1 cellular context compared by ENCODE assay signal in the genomic region with DNA sequence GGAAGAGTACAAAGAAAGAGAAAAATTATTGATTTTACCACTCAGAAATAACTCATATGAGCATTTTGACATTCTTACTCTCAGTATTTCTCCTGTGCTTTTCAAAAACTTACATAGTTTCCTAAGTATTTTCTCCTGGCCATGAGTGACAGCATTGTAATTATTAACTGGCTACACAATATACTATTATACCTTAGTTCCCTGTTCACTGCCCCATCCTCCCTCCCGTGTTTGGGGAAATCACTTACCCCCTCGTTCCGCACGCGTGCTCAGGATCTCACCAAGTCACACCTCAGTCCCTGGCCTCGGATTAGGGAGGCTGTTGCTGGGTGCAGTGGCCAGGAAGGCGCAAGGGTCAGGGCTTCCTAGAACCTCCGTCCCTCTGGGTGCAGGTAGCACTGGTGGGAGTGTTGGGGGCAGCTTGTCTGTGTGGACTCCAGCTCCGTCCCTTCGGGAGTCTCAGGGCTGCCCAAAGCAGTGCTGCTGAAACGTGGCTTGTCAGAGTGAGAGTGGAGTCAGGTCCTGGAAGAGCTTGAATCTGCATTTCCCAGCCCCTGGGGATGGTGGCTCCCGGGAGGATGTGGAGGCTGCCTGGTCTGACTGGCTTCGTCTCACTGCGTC.
TF ChIP-seq lines count a peak whose summit lies in the region.

No MANE protein-coding gene starts in this region.

TF ChIP-seq in K562, 482 proteins besides CTCF, POLR2A, EP300 and RAD21:
- no peak for TF ChIP-seq ZNF121 (CRISPR knock-in tag; conservative IDR thresholded peaks at IDR 0.05)
- TF ChIP-seq SMAD4 (CRISPR knock-in tag; conservative IDR thresholded peaks at IDR 0.05) = no peak
- TF ChIP-seq ZNF124 (CRISPR knock-in tag; IDR thresholded peaks at IDR 0.05) = no peak
- 0 out of 2 replicates have a peak, but pooled peaks have one; percentile 18 for TF ChIP-seq SUPT5H (IDR thresholded peaks at IDR 0.05)
